8 cellular contexts compared by ENCODE assay signal in genomic region chr9:133990366-133991210, GRCh38. TPM values are rescaled to one million over a fixed set of nuclear protein-coding genes. Genes with fewer than 3 reads are reported as not detected.
DNase-seq lines count a peak whose midpoint lies in the region; ATAC-seq and TF ChIP-seq lines count a peak whose summit lies in the region.

No MANE protein-coding gene starts in this region.

- H3K9ac ChIP-seq in SK-N-SH: peak overlapping the region; percentile 88

- H3K79me2 ChIP-seq in SK-N-SH (ENCODE audit: insufficient read depth): peaks cover 74% of the 10 kb centered on the region

- no peaks in the 10 kb centered on the region for H3K9me3 Mint-ChIP-seq in T-helper 1 cell treated with Interleukin-12 subunit alpha and Interleukin-12 subunit beta and Interleukin-4 antibody, amounts not matched to agents 30 μg/mL and 1 μg/mL, for 36 hours
- H3K9me3 Mint-ChIP-seq in natural killer cell treated with Interleukin-12 subunit alpha and Interleukin-12 subunit beta and Interleukin-15 and Interleukin-18, amount 100 ng/mL, for 72 hours: no peaks in the 10 kb centered on the region

- H2AFZ ChIP-seq in SK-N-SH (ENCODE audit: low read depth): no peak overlapping the region

- no peak overlapping the region for H3K27ac Mint-ChIP-seq in T-helper 1 cell treated with Interleukin-12 subunit alpha and Interleukin-12 subunit beta and Interleukin-4 antibody, amounts not matched to agents 30 μg/mL and 1 μg/mL, for 36 hours
- no peak overlapping the region for H3K27ac Mint-ChIP-seq in natural killer cell treated with Interleukin-12 subunit alpha and Interleukin-12 subunit beta and Interleukin-15 and Interleukin-18, amount 100 ng/mL, for 72 hours

- 0 out of 2 replicates have a peak, but pooled peaks have one; percentile 14 for TF ChIP-seq RAD21 in SK-N-SH (IDR thresholded peaks at IDR 0.05; ENCODE audit: low read length)

- H3K4me3 ChIP-seq in SK-N-SH (ENCODE audit: low read depth in 2 of 2, low read length in 1 of 2): peak overlapping the region; percentile 75 to 87
- peak overlapping the region; percentile 66 for H3K4me3 ChIP-seq in fibroblast of mammary gland (ENCODE audit: control insufficient read depth, low read depth, low read length)

- peaks cover 25% of the 10 kb centered on the region for H3K27me3 Mint-ChIP-seq in T-helper 1 cell treated with Interleukin-12 subunit alpha and Interleukin-12 subunit beta and Interleukin-4 antibody, amounts not matched to agents 30 μg/mL and 1 μg/mL, for 36 hours (ENCODE audit: low read depth)
- H3K27me3 Mint-ChIP-seq in natural killer cell treated with Interleukin-12 subunit alpha and Interleukin-12 subunit beta and Interleukin-15 and Interleukin-18, amount 100 ng/mL, for 72 hours: no peaks in the 10 kb centered on the region

- no peaks in the 10 kb centered on the region for H3K36me3 Mint-ChIP-seq in T-helper 1 cell treated with Interleukin-12 subunit alpha and Interleukin-12 subunit beta and Interleukin-4 antibody, amounts not matched to agents 30 μg/mL and 1 μg/mL, for 36 hours (ENCODE audit: low read depth)
- H3K36me3 Mint-ChIP-seq in natural killer cell treated with Interleukin-12 subunit alpha and Interleukin-12 subunit beta and Interleukin-15 and Interleukin-18, amount 100 ng/mL, for 72 hours: no peaks in the 10 kb centered on the region

- H3K36me3 ChIP-seq in SK-N-SH (replicated peaks in 1 of 2; ENCODE audit: control insufficient read depth in 1 of 2, insufficient read depth in 2 of 2, low read length in 1 of 2): no peaks in the 10 kb centered on the region

- no peaks in the 10 kb centered on the region for H3F3A ChIP-seq in SK-N-SH (replicated peaks; ENCODE audit: insufficient read depth)

- peak overlapping the region; percentile 100 for H3K4me2 ChIP-seq in SK-N-SH

- CTCF ChIA-PET in SK-N-SH (lab: Yijun Ruan, JAX): interaction anchor here (0.8 to 7.3 kb wide), 11 partner anchors 22 to 217 kb away, joined by 3 to 236 read pairs (median 3); no protein-coding TSS in a partner anchor

- H3K4me3 Mint-ChIP-seq in T-helper 1 cell treated with Interleukin-12 subunit alpha and Interleukin-12 subunit beta and Interleukin-4 antibody, amounts not matched to agents 30 μg/mL and 1 μg/mL, for 36 hours: peak overlapping the region; percentile 10
- peak overlapping the region; percentile 22 for H3K4me3 Mint-ChIP-seq in natural killer cell treated with Interleukin-12 subunit alpha and Interleukin-12 subunit beta and Interleukin-15 and Interleukin-18, amount 100 ng/mL, for 72 hours

- H3K27me3 ChIP-seq in SK-N-SH (ENCODE audit: insufficient read depth): no peaks in the 10 kb centered on the region

- DNase-seq in T-helper 1 cell (no peak), SK-N-SH (peak; percentile 65), fibroblast of mammary gland (ENCODE audit: low read depth) (peak; percentile 84), OCI-M1 (lab: John Stamatoyannopoulos, UW) (no peak), GM13977 (ENCODE audit: low spot score) (no peak)
- peak; percentile 48 for DNase-seq in natural killer cell treated with Interleukin-12 subunit alpha and Interleukin-12 subunit beta and Interleukin-15 and Interleukin-18, amount 100 ng/mL, for 72 hours (ENCODE audit: low spot score)

- in situ Hi-C loops in GM13977 (cut with MboI; ENCODE audit: low pct_unique_long_range_greater_than_20kb, low sequenced_read_pairs, unreplicated experiment): loop anchor here (10.0 kb wide), 1 partner anchor 206 kb away; no protein-coding TSS in a partner anchor

- H3K27ac ChIP-seq in SK-N-SH (ENCODE audit: low read depth in 2 of 2, low read length in 1 of 2): peak overlapping the region; percentile 78 to 79

- WGBS in SK-N-SH (ENCODE audit: low lambda C conversion rate): 29% methylated on average over 18 of the region's 31 CpGs

- H4K20me1 ChIP-seq in SK-N-SH (ENCODE audit: insufficient read depth): peaks cover 61% of the 10 kb centered on the region

- H3K9me3 ChIP-seq in SK-N-SH: no peaks in the 10 kb centered on the region

- TF ChIP-seq CTCF in SK-N-SH (IDR thresholded peaks at IDR 0.05): no peak
- no peak for TF ChIP-seq CTCF in fibroblast of mammary gland (conservative IDR thresholded peaks at IDR 0.05; ENCODE audit: control insufficient read depth, insufficient read depth, low read depth, low read length)
- TF ChIP-seq CTCF in GM13977 (IDR thresholded peaks at IDR 0.05; ENCODE audit: extremely low read depth, insufficient read depth, missing control alignments): no peak

- peaks cover 6 to 34% of the 10 kb centered on the region in 2 experiments; a peak in 3 of 4 replicates for H3K4me1 ChIP-seq in SK-N-SH (ENCODE audit: control insufficient read depth in 1 of 2, insufficient read depth in 2 of 2, low read depth in 1 of 2, low read length in 1 of 2)

- no peaks in the 10 kb centered on the region for H3K4me1 Mint-ChIP-seq in T-helper 1 cell treated with Interleukin-12 subunit alpha and Interleukin-12 subunit beta and Interleukin-4 antibody, amounts not matched to agents 30 μg/mL and 1 μg/mL, for 36 hours (ENCODE audit: low read depth)
- H3K4me1 Mint-ChIP-seq in natural killer cell treated with Interleukin-12 subunit alpha and Interleukin-12 subunit beta and Interleukin-15 and Interleukin-18, amount 100 ng/mL, for 72 hours (ENCODE audit: low read depth in 2 of 2): no peaks in the 10 kb centered on the region

- ATAC-seq in natural killer cell treated with Interleukin-12 subunit alpha and Interleukin-12 subunit beta and Interleukin-15 and Interleukin-18, amount 100 ng/mL, for 72 hours: no peak
- ATAC-seq in GM19467 (IDR thresholded peaks at IDR 0.05; ENCODE audit: unreplicated experiment): no peak

- POLR2A ChIA-PET in SK-N-SH (lab: Yijun Ruan, JAX): interaction anchor here (1.0 to 1.4 kb wide), 4 partner anchors 10 to 156 kb away, joined by 3 to 4 read pairs (median 3); no protein-coding TSS in a partner anchor

- TF ChIP-seq EP300 in SK-N-SH (IDR thresholded peaks at IDR 0.05; ENCODE audit: borderline replicate concordance in 1 of 2, low read depth in 1 of 2, low read length in 1 of 2): no peak

- H3K9me2 ChIP-seq in SK-N-SH: no peaks in the 10 kb centered on the region

TF ChIP-seq in SK-N-SH, 30 proteins besides CTCF, POLR2A, EP300 and RAD21 (continues in another document):
- TF ChIP-seq ELF1 (IDR thresholded peaks at IDR 0.05) (no peak), GABPA (IDR thresholded peaks at IDR 0.05; ENCODE audit: low read depth) (no peak), NFIC (IDR thresholded peaks at IDR 0.05; ENCODE audit: borderline replicate concordance) (no peak), EZH2phosphoT487 (IDR thresholded peaks at IDR 0.05; ENCODE audit: borderline replicate concordance, low read depth) (no peak), FOXJ3 (CRISPR knock-in tag; IDR thresholded peaks at IDR 0.05) (no peak), YY1 (IDR thresholded peaks at IDR 0.05; ENCODE audit: low read depth) (0 out of 2 replicates have a peak, but pooled peaks have one; percentile 16), NRF1 (IDR thresholded peaks at IDR 0.05; ENCODE audit: low read depth, low read length) (no peak), POLR2AphosphoS5 (IDR thresholded peaks at IDR 0.05; ENCODE audit: low read depth, low read length) (peak; percentile 10; the same call in 1 of the 2 replicates), PBX3 (IDR thresholded peaks at IDR 0.05) (no peak), FOSL2 (IDR thresholded peaks at IDR 0.05; ENCODE audit: borderline replicate concordance, low read depth) (peak; percentile 68; the same call in 1 of the 2 replicates), CHD2 (IDR thresholded peaks at IDR 0.05; ENCODE audit: low read length, partially characterized antibody) (no peak), TEAD4 (IDR thresholded peaks at IDR 0.05; ENCODE audit: borderline replicate concordance, insufficient read depth) (no peak)

RNA-seq across cellular contexts. Expression of gene VAV2, which starts 1.5 kb away (rescaled TPM):
- 12.9 and 14.9 TPM in 2 replicates for polyA plus RNA-seq in SK-N-SH (2012; rRNA removed)
- polyA plus RNA-seq in SK-N-SH (2012; cell fraction: cytosol; rRNA removed): 9.1 and 12.6 TPM in 2 replicates
- polyA plus RNA-seq in SK-N-SH (2012; cell fraction: nucleus; rRNA removed): 23.3 and 24.1 TPM in 2 replicates
- total RNA-seq in natural killer cell treated with Interleukin-12 subunit alpha and Interleukin-12 subunit beta and Interleukin-15 and Interleukin-18, amount 100 ng/mL, for 72 hours: 1 to 10 TPM; 1.9 to 6.7 TPM

RNA-seq across cellular contexts. Expression of gene BRD3OS, which starts 34.7 kb away (rescaled TPM):
- polyA plus RNA-seq in SK-N-SH (2012; rRNA removed): 21.6 and 23.1 TPM in 2 replicates
- polyA plus RNA-seq in SK-N-SH (2012; cell fraction: cytosol; rRNA removed): 22.9 and 26.1 TPM in 2 replicates
- 17.2 and 19.8 TPM in 2 replicates for polyA plus RNA-seq in SK-N-SH (2012; cell fraction: nucleus; rRNA removed)
- 10 to 100 TPM in 1 of 2 donors, 1 to 10 TPM in 1; 9.6 to 10.7 TPM for total RNA-seq in natural killer cell treated with Interleukin-12 subunit alpha and Interleukin-12 subunit beta and Interleukin-15 and Interleukin-18, amount 100 ng/mL, for 72 hours

Comparison
In these comparisons a context has a peak if more than half of its experiments do, and no peak if none do; other contexts are left out.
1. DNase-seq: peak in SK-N-SH (single experiment), fibroblast of mammary gland (single experiment) and natural killer cell treated with Interleukin-12 subunit alpha and Interleukin-12 subunit beta and Interleukin-15 and Interleukin-18, amount 100 ng/mL, for 72 hours (single experiment); none in T-helper 1 cell (0 of 5), OCI-M1 (single experiment) and GM13977 (single experiment).